Comparison of ENCODE assay signal across 12 cellular contexts in genomic region chr2:54483426-54483825, GRCh38. TPM values are rescaled to one million over a fixed set of nuclear protein-coding genes. Genes with fewer than 3 reads are reported as not detected.
DNase-seq lines count a peak whose midpoint lies in the region; ATAC-seq, FAIRE-seq and TF ChIP-seq lines count a peak whose summit lies in the region.
"Had no signal": no experiment of that assay in that cellular context is flagged by ENCODE, and none has a peak within 500 bp of the region (broad histone marks: within the 10 kb centered on the region; RNA-seq: fewer than 3 reads in every experiment).

No MANE protein-coding gene starts in this region.

- peak overlapping the region; percentile 66 for H3K4me2 ChIP-seq in IMR-90 (ENCODE audit: low read depth, low read length)
- H3K4me2 ChIP-seq in keratinocyte (ENCODE audit: control insufficient read depth, extremely low read depth, insufficient read depth, low read depth, low read length), result peak overlapping the region; percentile 18
- no peak overlapping the region for H3K4me2 ChIP-seq in OCI-LY7 (ENCODE audit: low read length)

- peaks cover 18 to 74% of the 10 kb centered on the region in 2 experiments for H3K79me1 ChIP-seq in IMR-90 (ENCODE audit: low read depth in 1 of 2, low read length in 2 of 2)

- no peaks in the 10 kb centered on the region for H3K9me3 ChIP-seq in IMR-90 (ENCODE audit: control insufficient read depth, insufficient read depth, low read length)
- H3K9me3 ChIP-seq in breast epithelium, result no peaks in the 10 kb centered on the region
- no peaks in the 10 kb centered on the region for H3K9me3 ChIP-seq in keratinocyte (ENCODE audit: control insufficient read depth, low read depth, low read length)
- no peaks in the 10 kb centered on the region for H3K9me3 ChIP-seq in tibial artery
- H3K9me3 ChIP-seq in OCI-LY7 (ENCODE audit: low read length), result no peaks in the 10 kb centered on the region
- H3K9me3 ChIP-seq in kidney (ENCODE audit: control insufficient read depth in 1 of 2, low read length in 2 of 2), result no peaks in the 10 kb centered on the region

- H3K79me2 ChIP-seq in keratinocyte (ENCODE audit: control insufficient read depth, insufficient read depth, low read length) (no peaks in the 10 kb centered on the region), OCI-LY7 (ENCODE audit: insufficient read depth, low read depth, low read length) (no peaks in the 10 kb centered on the region)

- no peak overlapping the region for H4K5ac ChIP-seq in IMR-90 (ENCODE audit: low read depth, low read length)

- FAIRE-seq in keratinocyte (lab: Jason Lieb, UNC) (peak; percentile 66), kidney (lab: Jason Lieb, UNC) (no peak)

- H3K9me1 ChIP-seq in IMR-90 (ENCODE audit: insufficient read depth, low read length), result peaks cover 23% of the 10 kb centered on the region
- H3K9me1 ChIP-seq in keratinocyte (ENCODE audit: control insufficient read depth, extremely low read depth, insufficient read depth, low read length), result no peaks in the 10 kb centered on the region

- peak overlapping the region; percentile 84 for H3K23ac ChIP-seq in IMR-90 (ENCODE audit: low read depth, low read length)

- DNase-seq in IMR-90, result no peak
- no peak for DNase-seq in breast epithelium (ENCODE audit: low spot score in 2 of 2)
- DNase-seq in keratinocyte (ENCODE audit: low read depth, low spot score), result no peak
- no peak for DNase-seq in tibial artery
- no peak for DNase-seq in stimulated activated naive B cell treated with anti-CD40 and anti-IgM and Interleukin-4, amounts not matched to agents 10 μg/mL and 1 μg/mL and 100 μg/mL, for 72 hours
- no peak for DNase-seq in OCI-LY7 (ENCODE audit: low spot score)
- DNase-seq in kidney, result no peak
- no peak for DNase-seq in T-helper 2 cell
- DNase-seq: GF-D8; naive thymus-derived CD4-positive, alpha-beta T cell; NCI-H187; SHP77 had no signal

- peak overlapping the region; percentile 59 for H2BK5ac ChIP-seq in IMR-90 (ENCODE audit: low read depth, low read length, poor library complexity, severe bottlenecking)

- ATAC-seq in IMR-90 (ENCODE audit: low read depth), result peak; percentile 29
- no peak for ATAC-seq in stimulated activated naive B cell treated with anti-CD40 and anti-IgM and Interleukin-4, amounts not matched to agents 10 μg/mL and 1 μg/mL and 100 μg/mL, for 72 hours (replicated peaks)
- ATAC-seq: naive thymus-derived CD4-positive, alpha-beta T cell had no signal

- H4K8ac ChIP-seq in IMR-90 (ENCODE audit: low read depth in 2 of 2, low read length in 2 of 2), result peak overlapping the region in 1 of 2 experiments; percentile 34; a peak in 1 of 4 replicates

- intact Hi-C loops in IMR-90 (cut with micrococcal nuclease), result no loop called here
- intact Hi-C loops in breast epithelium (cut with DNase I; ENCODE audit: low total_unique reads), result no loop called here
- intact Hi-C loops in tibial artery (cut with DNase I; ENCODE audit: low total_unique reads), result no loop called here
- intact Hi-C loops in OCI-LY7 (cut with micrococcal nuclease; ENCODE audit: unreplicated experiment), result no loop called here
- intact Hi-C loops in kidney (cut with DNase I), result no loop called here

- H3K27me3 Mint-ChIP-seq in stimulated activated naive B cell treated with anti-CD40 and anti-IgM and Interleukin-4, amounts not matched to agents 10 μg/mL and 1 μg/mL and 100 μg/mL, for 72 hours, result peaks cover 0 to 7% of the 10 kb centered on the region in 2 donors

- 57% methylated on average over 3 of the region's 5 CpGs; no CpG with 5 or more reads in 1 of the 2 experiments for WGBS in IMR-90 (ENCODE audit: extremely low coverage in 2 of 2, insufficient read length in 1 of 2), 2 experiments

- H2BK120ac ChIP-seq in IMR-90 (ENCODE audit: low read depth, low read length), result peak overlapping the region; percentile 30; the same call in 1 of the 2 replicates

- peak overlapping the region; percentile 16; the same call in 1 of the 3 replicates for H2BK15ac ChIP-seq in IMR-90 (ENCODE audit: low read depth, low read length)

- dilution Hi-C loops in IMR-90 (cut with HindIII; ENCODE audit: low sequenced_read_pairs, unreplicated experiment), result no loop called here
- dilution Hi-C loops in keratinocyte (cut with MboI; ENCODE audit: extremely low pct_ligation_motif_present, low sequenced_read_pairs), result no loop called here

- 0 out of 2 replicates have a peak overlapping the region, but pooled peaks have one; percentile 18 for H3K56ac ChIP-seq in IMR-90 (ENCODE audit: extremely low read depth, insufficient read depth, low read length)

- H3K27me3 ChIP-seq in IMR-90 (ENCODE audit: control insufficient read depth, insufficient read depth, low read length) (no peaks in the 10 kb centered on the region), breast epithelium (no peaks in the 10 kb centered on the region), keratinocyte (ENCODE audit: control insufficient read depth, extremely low read depth, insufficient read depth, low read length) (no peaks in the 10 kb centered on the region), tibial artery (no peaks in the 10 kb centered on the region)

- H3K18ac ChIP-seq in IMR-90 (ENCODE audit: low read depth, low read length), result no peak overlapping the region

- peaks cover 44% of the 10 kb centered on the region for H4K20me1 ChIP-seq in IMR-90 (ENCODE audit: insufficient read depth, low read length)
- no peaks in the 10 kb centered on the region for H4K20me1 ChIP-seq in keratinocyte (ENCODE audit: control insufficient read depth, extremely low read depth, insufficient read depth, low read length)
- no peaks in the 10 kb centered on the region for H4K20me1 ChIP-seq in OCI-LY7 (ENCODE audit: insufficient read depth, low read length)

- TF ChIP-seq RAD21 in IMR-90 (IDR thresholded peaks at IDR 0.05; ENCODE audit: low read length), result no peak

- H3K27ac Mint-ChIP-seq in stimulated activated naive B cell treated with anti-CD40 and anti-IgM and Interleukin-4, amounts not matched to agents 10 μg/mL and 1 μg/mL and 100 μg/mL, for 72 hours, result no peak overlapping the region
- H3K27ac Mint-ChIP-seq: naive thymus-derived CD4-positive, alpha-beta T cell had no signal

- TF ChIP-seq CTCF in IMR-90 (conservative IDR thresholded peaks at IDR 0.05; ENCODE audit: low read depth, low read length) (no peak), breast epithelium (IDR thresholded peaks at IDR 0.05) (no peak), keratinocyte (optimal IDR thresholded peaks at IDR 0.05 in 1 of 3, IDR thresholded peaks at IDR 0.05 in 1 of 3, conservative IDR thresholded peaks at IDR 0.05 in 1 of 3; ENCODE audit: extremely low read depth in 1 of 3, insufficient read depth in 2 of 3, low read length in 3 of 3) (no peak), tibial artery (IDR thresholded peaks at IDR 0.05) (no peak), OCI-LY7 (conservative IDR thresholded peaks at IDR 0.05; ENCODE audit: low read length) (no peak), kidney (IDR thresholded peaks at IDR 0.05; ENCODE audit: borderline replicate concordance, extremely low read depth, insufficient read depth) (no peak)

- in situ Hi-C loops in IMR-90 (cut with MboI; ENCODE audit: low sequenced_read_pairs), result no loop called here

- POLR2A ChIA-PET in IMR-90 (lab: Charles Lee; ENCODE audit: unreplicated experiment) (no interaction called here), OCI-LY7 (lab: Charles Lee) (no interaction called here)

- H2BK20ac ChIP-seq in IMR-90 (ENCODE audit: low read depth, low read length), result peak overlapping the region; percentile 15; the same call in 1 of the 2 replicates

- H3K4me1 Mint-ChIP-seq in stimulated activated naive B cell treated with anti-CD40 and anti-IgM and Interleukin-4, amounts not matched to agents 10 μg/mL and 1 μg/mL and 100 μg/mL, for 72 hours, result no peaks in the 10 kb centered on the region
- H3K4me1 Mint-ChIP-seq: naive thymus-derived CD4-positive, alpha-beta T cell had no signal

- CTCF ChIA-PET in IMR-90 (lab: Yijun Ruan, JAX) (no interaction called here), OCI-LY7 (lab: Charles Lee; ENCODE audit: unreplicated experiment) (no interaction called here)

- peaks cover 8% of the 10 kb centered on the region in 2 donors for H3K9me3 Mint-ChIP-seq in stimulated activated naive B cell treated with anti-CD40 and anti-IgM and Interleukin-4, amounts not matched to agents 10 μg/mL and 1 μg/mL and 100 μg/mL, for 72 hours

- H3K36me3 Mint-ChIP-seq in stimulated activated naive B cell treated with anti-CD40 and anti-IgM and Interleukin-4, amounts not matched to agents 10 μg/mL and 1 μg/mL and 100 μg/mL, for 72 hours, result peaks cover 3 to 6% of the 10 kb centered on the region in 2 donors

- TF ChIP-seq POLR2A in IMR-90 (IDR thresholded peaks at IDR 0.05; ENCODE audit: low read depth, low read length) (no peak), breast epithelium (IDR thresholded peaks at IDR 0.05) (no peak)

- H4K91ac ChIP-seq in IMR-90 (ENCODE audit: insufficient read depth, low read depth, low read length), result no peak overlapping the region

- H3K4me3 ChIP-seq in IMR-90 (ENCODE audit: insufficient read depth, low read depth, low read length) (no peak overlapping the region), breast epithelium (no peak overlapping the region), keratinocyte (ENCODE audit: control insufficient read depth in 2 of 3, extremely low read depth in 1 of 3, insufficient read depth in 2 of 3, low read depth in 1 of 3, low read length in 3 of 3) (no peak overlapping the region), tibial artery (no peak overlapping the region), OCI-LY7 (ENCODE audit: low read depth, low read length, poor library complexity, severe bottlenecking) (no peak overlapping the region), kidney (ENCODE audit: low read length in 2 of 2) (no peak overlapping the region)

- peak overlapping the region; percentile 25; the same call in 1 of the 2 replicates for H2AK5ac ChIP-seq in IMR-90 (ENCODE audit: low read depth, low read length)

- no peak overlapping the region for H3K9ac ChIP-seq in IMR-90 (ENCODE audit: low read depth, low read length)
- no peak overlapping the region for H3K9ac ChIP-seq in keratinocyte (ENCODE audit: control insufficient read depth, extremely low read depth, insufficient read depth, low read length)
- H3K9ac ChIP-seq in kidney (ENCODE audit: low read length in 2 of 2), result no peak overlapping the region

- peak overlapping the region; percentile 36; the same call in 1 of the 2 replicates for H3K27ac ChIP-seq in IMR-90 (ENCODE audit: insufficient read depth, low read length)
- peak overlapping the region; percentile 41 to 80 for H3K27ac ChIP-seq in breast epithelium
- H3K27ac ChIP-seq in keratinocyte (ENCODE audit: control insufficient read depth, insufficient read depth, low read length), result no peak overlapping the region
- peak overlapping the region; percentile 41 to 59 for H3K27ac ChIP-seq in tibial artery
- H3K27ac ChIP-seq in OCI-LY7 (ENCODE audit: low read depth, low read length, poor library complexity, severe bottlenecking), result no peak overlapping the region
- no peak overlapping the region for H3K27ac ChIP-seq in kidney (ENCODE audit: low read depth in 2 of 2, low read length in 2 of 2)

- H3K9me2 ChIP-seq in OCI-LY7 (ENCODE audit: insufficient read depth, low read length), result no peaks in the 10 kb centered on the region

- BruUV-seq in IMR-90 (replicated peaks; lab: Mats Ljungman, UMichigan) (no TSS peak), OCI-LY7 (replicated peaks; lab: Mats Ljungman, UMichigan) (no TSS peak)

- no peak overlapping the region for H3K4me3 Mint-ChIP-seq in stimulated activated naive B cell treated with anti-CD40 and anti-IgM and Interleukin-4, amounts not matched to agents 10 μg/mL and 1 μg/mL and 100 μg/mL, for 72 hours
- H3K4me3 Mint-ChIP-seq: naive thymus-derived CD4-positive, alpha-beta T cell had no signal

- H3K4ac ChIP-seq in IMR-90 (ENCODE audit: low read depth, low read length), result peak overlapping the region; percentile 56

- H2AFZ ChIP-seq in IMR-90 (replicated peaks; ENCODE audit: low read length, poor library complexity) (no peak overlapping the region), keratinocyte (ENCODE audit: control insufficient read depth, low read length) (no peak overlapping the region), OCI-LY7 (ENCODE audit: low read length) (no peak overlapping the region)

- H3K36me3 ChIP-seq in IMR-90 (ENCODE audit: control insufficient read depth, insufficient read depth, low read length), result no peaks in the 10 kb centered on the region
- H3K36me3 ChIP-seq in breast epithelium, result no peaks in the 10 kb centered on the region
- no peaks in the 10 kb centered on the region for H3K36me3 ChIP-seq in keratinocyte (ENCODE audit: control insufficient read depth in 2 of 2, extremely low read depth in 1 of 2, insufficient read depth in 2 of 2, low read length in 2 of 2)
- H3K36me3 ChIP-seq in tibial artery, result peaks cover 0 to 4% (median 4%) of the 10 kb centered on the region in 3 donors
- no peaks in the 10 kb centered on the region for H3K36me3 ChIP-seq in OCI-LY7 (ENCODE audit: insufficient read depth, low read length)
- no peaks in the 10 kb centered on the region for H3K36me3 ChIP-seq in kidney (ENCODE audit: control insufficient read depth in 1 of 2, insufficient read depth in 2 of 2, low read length in 2 of 2)

- H3K4me1 ChIP-seq in IMR-90 (ENCODE audit: control insufficient read depth, insufficient read depth, low read length) (peaks cover 20% of the 10 kb centered on the region), breast epithelium (peaks cover 10% of the 10 kb centered on the region in 2 donors), keratinocyte (ENCODE audit: control insufficient read depth, extremely low read depth, insufficient read depth, low read length) (peaks cover 13% of the 10 kb centered on the region), tibial artery (peaks cover 5 to 56% (median 25%) of the 10 kb centered on the region in 4 donors), OCI-LY7 (ENCODE audit: insufficient read depth, low read length, poor library complexity, severe bottlenecking) (no peaks in the 10 kb centered on the region), kidney (ENCODE audit: control insufficient read depth in 1 of 2, insufficient read depth in 1 of 2, low read depth in 1 of 2, low read length in 2 of 2) (peaks cover 26 to 39% of the 10 kb centered on the region in 2 donors)

- H2AK9ac ChIP-seq in IMR-90 (replicated peaks; ENCODE audit: low read depth, low read length, poor library complexity), result peak overlapping the region; percentile 45

- peak overlapping the region; percentile 67 for H3K14ac ChIP-seq in IMR-90 (replicated peaks; ENCODE audit: low read depth, low read length)

RNA-seq across cellular contexts. Expression of gene SPTBN1, which starts 27.3 kb away (rescaled TPM):
- total RNA-seq in IMR-90 (2012; rRNA removed) (230 and 241 TPM in 2 replicates), breast epithelium (1,000 to 10,000 TPM in 1 of 3 donors, 100 to 1,000 TPM in 2; 223 to 1,216 (median 273) TPM), OCI-LY7 (2022) (132 and 160 TPM in 2 replicates), kidney (313 TPM)
- polyA plus RNA-seq in IMR-90 (2012; rRNA removed) (46.0 and 49.1 TPM in 2 replicates), keratinocyte (34.6 to 40.0 TPM (median 39.9 TPM) in 3 replicates), kidney (ENCODE audit: insufficient read depth, low read depth, low replicate concordance) (93.2 TPM)
- polyA plus RNA-seq in IMR-90 (2012; cell fraction: cytosol; rRNA removed), result 12.4 and 14.0 TPM in 2 replicates
- 94.7 and 199 TPM in 2 replicates for polyA plus RNA-seq in IMR-90 (2012; cell fraction: nucleus; rRNA removed; ENCODE audit: low replicate concordance)
- 73.1 TPM for polyA plus RNA-seq in keratinocyte (2011; ENCODE audit: low read depth)
- 15.6 and 19.1 TPM in 2 replicates for polyA plus RNA-seq in keratinocyte (2011; cell fraction: cytosol; rRNA removed)
- polyA plus RNA-seq in keratinocyte (2011; cell fraction: nucleus; rRNA removed), result 207 and 214 TPM in 2 replicates
- polyA plus RNA-seq in keratinocyte (2012; ENCODE audit: low replicate concordance), result 48.0 and 66.9 TPM in 2 replicates
- 73.2 to 113 TPM (median 97.5 TPM) in 3 replicates for polyA minus RNA-seq in keratinocyte
- 32.8 TPM for polyA minus RNA-seq in keratinocyte (2011; cell fraction: cytosol; rRNA and poly(A)+ RNA removed)
- 138 and 269 TPM in 2 replicates for polyA minus RNA-seq in keratinocyte (2011; cell fraction: nucleus; rRNA and poly(A)+ RNA removed)
- 183 and 200 TPM in 2 replicates for total RNA-seq in OCI-LY7 (2014; rRNA removed; shearing (Covaris generic))

Comparison
In these comparisons a context has a peak if more than half of its experiments do, and no peak if none do; other contexts are left out.
1. H3K27ac ChIP-seq: peak in IMR-90 (single experiment), breast epithelium (2 of 2) and tibial artery (2 of 2); none in keratinocyte (single experiment), OCI-LY7 (single experiment) and kidney (0 of 2).